8 cellular contexts compared by ENCODE assay signal in genomic region chr17:77087650-77088454, GRCh38. TPM values are rescaled to one million over a fixed set of nuclear protein-coding genes. Genes with fewer than 3 reads are reported as not detected.
DNase-seq lines count a peak whose midpoint lies in the region; ATAC-seq, FAIRE-seq and TF ChIP-seq lines count a peak whose summit lies in the region.

No MANE protein-coding gene starts in this region.

- peaks cover 28% of the 10 kb centered on the region for H3K4me1 ChIP-seq in CD8-positive, alpha-beta memory T cell (ENCODE audit: insufficient read depth, low read length)
- H3K4me1 ChIP-seq in pancreas: peaks cover 0 to 20% (median 11%) of the 10 kb centered on the region in 3 donors

- peak overlapping the region; percentile 94 to 99 (median 98) for H3K27ac Mint-ChIP-seq in CD8-positive, alpha-beta memory T cell
- H3K27ac Mint-ChIP-seq in endothelial cell (ENCODE audit: unreplicated experiment): peak overlapping the region; percentile 92

- H3K4me3 Mint-ChIP-seq in CD8-positive, alpha-beta memory T cell: peak overlapping the region; percentile 90 to 99 (median 98)
- peak overlapping the region; percentile 93 for H3K4me3 Mint-ChIP-seq in endothelial cell (ENCODE audit: unreplicated experiment)

- no peak for ATAC-seq in pancreas
- no peak for ATAC-seq in GM19023 (IDR thresholded peaks at IDR 0.05; ENCODE audit: unreplicated experiment)

- H3K36me3 Mint-ChIP-seq in CD8-positive, alpha-beta memory T cell: peaks cover 5 to 36% (median 7%) of the 10 kb centered on the region in 3 donors
- H3K36me3 Mint-ChIP-seq in endothelial cell (ENCODE audit: low read depth, unreplicated experiment): peaks cover 6% of the 10 kb centered on the region

- intact Hi-C loops in pancreas (cut with DNase I): loop anchor here in 1 of 3 donors (2.0 kb wide), 1 partner anchor 159 kb away; no protein-coding TSS in a partner anchor

- CTCF ChIA-PET in CD8-positive, alpha-beta memory T cell (lab: Charles Lee): interaction anchor here (0.8 to 5.7 kb wide), 15 partner anchors 9 to 294 kb away, joined by 3 to 41 read pairs (median 5); partner anchors contain the start of genes MGAT5B and SEC14L1

- peaks cover 13% of the 10 kb centered on the region for H3K36me3 ChIP-seq in CD8-positive, alpha-beta memory T cell (ENCODE audit: insufficient read depth, low read length)
- no peaks in the 10 kb centered on the region for H3K36me3 ChIP-seq in pancreas

- POLR2A ChIA-PET in CD8-positive, alpha-beta memory T cell (lab: Charles Lee): interaction anchor here (0.5 to 1.6 kb wide), 4 partner anchors 53 to 870 kb away, joined by 4 to 19 read pairs (median 6); partner anchors contain the start of genes MFSD11, SEC14L1, SRSF2 and TNRC6C

- H3K27ac ChIP-seq in CD8-positive, alpha-beta memory T cell (ENCODE audit: low read depth, low read length): peak overlapping the region; percentile 88
- H3K27ac ChIP-seq in pancreas: peak overlapping the region; percentile 70 to 88 (median 74)

- no peak for FAIRE-seq in pancreas (lab: Jason Lieb, UNC)

- WGBS in pancreas, 2 donors: 54 to 56% methylated on average over 16 of the region's 16 CpGs

- H3K9me3 Mint-ChIP-seq in CD8-positive, alpha-beta memory T cell: no peaks in the 10 kb centered on the region
- H3K9me3 Mint-ChIP-seq in endothelial cell (ENCODE audit: unreplicated experiment): no peaks in the 10 kb centered on the region

- peaks cover 3% of the 10 kb centered on the region for H3K27me3 ChIP-seq in CD8-positive, alpha-beta memory T cell (ENCODE audit: insufficient read depth, low read length, poor library complexity, severe bottlenecking)
- H3K27me3 ChIP-seq in pancreas: no peaks in the 10 kb centered on the region

- TF ChIP-seq CTCF in endothelial cell (IDR thresholded peaks at IDR 0.05; ENCODE audit: unreplicated experiment) (no peak), pancreas (IDR thresholded peaks at IDR 0.05) (no peak)

- no peak for DNase-seq in CD8-positive, alpha-beta memory T cell
- DNase-seq in OCI-M1 (lab: John Stamatoyannopoulos, UW) (peak; percentile 18), endothelial cell (ENCODE audit: low spot score) (no peak), pancreas (peak in 1 of 6 donors; percentile 20), DMS 273 (lab: John Stamatoyannopoulos, UW; ENCODE audit: unreplicated experiment) (no peak), dermis blood vessel endothelial cell (no peak), nucleus accumbens (lab: John Stamatoyannopoulos, UW) (no peak)

- peaks cover 40 to 56% (median 52%) of the 10 kb centered on the region in 3 donors for H3K4me1 Mint-ChIP-seq in CD8-positive, alpha-beta memory T cell
- peaks cover 33% of the 10 kb centered on the region for H3K4me1 Mint-ChIP-seq in endothelial cell (ENCODE audit: unreplicated experiment)

- no peaks in the 10 kb centered on the region for H3K9me3 ChIP-seq in CD8-positive, alpha-beta memory T cell (ENCODE audit: low read length)
- H3K9me3 ChIP-seq in pancreas: no peaks in the 10 kb centered on the region

- peaks cover 3 to 6% of the 10 kb centered on the region in 2 donors for H3K27me3 Mint-ChIP-seq in CD8-positive, alpha-beta memory T cell
- peaks cover 2% of the 10 kb centered on the region for H3K27me3 Mint-ChIP-seq in endothelial cell (ENCODE audit: unreplicated experiment)

- peak overlapping the region; percentile 80 for H3K4me3 ChIP-seq in CD8-positive, alpha-beta memory T cell (ENCODE audit: low read length)
- H3K4me3 ChIP-seq in pancreas: peak overlapping the region; percentile 53 to 92 (median 68)

RNA-seq across cellular contexts. Expression of gene SEC14L1, which starts 52.9 kb away (rescaled TPM):
- total RNA-seq in CD8-positive, alpha-beta memory T cell: 10 to 100 TPM; 73.3 to 75.6 TPM
- polyA plus RNA-seq in CD8-positive, alpha-beta memory T cell: 9.5 TPM
- total RNA-seq in endothelial cell (ENCODE audit: unreplicated experiment) (315 TPM), pancreas (10 to 100 TPM; 28.7 to 45.5 (median 34.2) TPM), dermis blood vessel endothelial cell (322 and 488 TPM in 2 replicates)
- polyA plus RNA-seq in pancreas: 10 to 100 TPM; 17.8 to 18.6 TPM
